ENCODE assay signal across 11 cellular contexts in genomic region chr2:233380132-233381012, GRCh38. TPM values are rescaled to one million over a fixed set of nuclear protein-coding genes. Genes with fewer than 3 reads are reported as not detected.
DNase-seq lines count a peak whose midpoint lies in the region; ATAC-seq, FAIRE-seq and TF ChIP-seq lines count a peak whose summit lies in the region.
"Had no signal": no experiment of that assay in that cellular context is flagged by ENCODE, and none has a peak within 500 bp of the region (broad histone marks: within the 10 kb centered on the region; RNA-seq: fewer than 3 reads in every experiment).

No MANE protein-coding gene starts in this region.

- in situ Hi-C loops in GM13976 (cut with MboI; ENCODE audit: low sequenced_read_pairs, unreplicated experiment), result no loop called here

- no peak for TF ChIP-seq CTCF in D721Med (IDR thresholded peaks at IDR 0.05; ENCODE audit: insufficient read depth, missing control alignments)
- no peak for TF ChIP-seq CTCF in VCaP (conservative IDR thresholded peaks at IDR 0.05)
- no peak for TF ChIP-seq CTCF in GM13976 (IDR thresholded peaks at IDR 0.05; ENCODE audit: borderline replicate concordance, control extremely low read depth, extremely low read depth, insufficient read depth, missing control alignments)

- peak; percentile 54 for DNase-seq in D721Med (ENCODE audit: insufficient read length, low spot score)
- DNase-seq in mesenteric fat pad (ENCODE audit: low spot score), result peak; percentile 39
- DNase-seq in NCI-H345 (lab: John Stamatoyannopoulos, UW), result no peak
- DNase-seq in GM13976 (ENCODE audit: low spot score), result no peak
- DNase-seq in NCI-H1417 treated with DMSO at 0.1 percent for 48 hours (lab: John Stamatoyannopoulos, UW), result no peak
- no peak for DNase-seq in DMS53 treated with DMSO at 0.1 percent for 48 hours (lab: John Stamatoyannopoulos, UW; ENCODE audit: unreplicated experiment)
- DNase-seq: activated naive CD4-positive, alpha-beta T cell treated with Interleukin-2 at 50 U/mL for 16 hours; NCI-H2029 had no signal

- H3K27ac ChIP-seq in VCaP, result peak overlapping the region; percentile 38; the same call in 1 of the 2 replicates
- H3K27ac ChIP-seq: hepatocyte had no signal

- ATAC-seq in GM21528 (IDR thresholded peaks at IDR 0.05; ENCODE audit: low FRiP score, unreplicated experiment), result peak; percentile 40

- no peak for FAIRE-seq in D721Med (lab: Jason Lieb, UNC)

RNA-seq across cellular contexts. Expression of gene DGKD, which starts 26.1 kb away (rescaled TPM):
- total RNA-seq in mesenteric fat pad, result 67.2 TPM

Comparison
In these comparisons a context has a peak if more than half of its experiments do, and no peak if none do; other contexts are left out.
1. DNase-seq: peak in D721Med (single experiment) and mesenteric fat pad (single experiment); none in NCI-H345 (single experiment), GM13976 (single experiment), NCI-H1417 treated with DMSO at 0.1 percent for 48 hours (single experiment) and DMS53 treated with DMSO at 0.1 percent for 48 hours (single experiment).